ENCODE assay signal across 1 cellular context in the genomic region with DNA sequence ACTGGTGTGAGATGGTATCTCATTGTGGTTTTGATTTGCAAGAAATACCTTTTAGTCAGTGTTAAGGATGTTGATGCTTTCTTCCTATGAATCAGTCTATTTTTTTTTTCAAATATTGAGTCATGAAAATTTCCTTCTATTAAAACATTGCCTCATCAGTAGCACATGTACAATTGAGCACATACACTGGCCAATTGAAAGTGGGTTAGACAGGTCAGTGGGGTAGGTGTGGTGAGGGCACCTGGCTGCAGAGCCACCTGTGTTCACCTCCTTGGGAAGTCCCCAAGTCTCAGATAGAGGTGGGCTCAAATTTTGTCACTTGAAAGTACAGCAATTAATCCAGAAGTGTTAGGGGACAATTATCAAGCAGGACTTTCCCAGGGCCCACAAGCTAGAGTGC.
TF ChIP-seq lines count a peak whose summit lies in the region.

No MANE protein-coding gene starts in this region.

TF ChIP-seq in GM12878, 131 proteins besides CTCF, POLR2A, EP300 and RAD21 (continued from another document):
- TF ChIP-seq, protein P1, sequence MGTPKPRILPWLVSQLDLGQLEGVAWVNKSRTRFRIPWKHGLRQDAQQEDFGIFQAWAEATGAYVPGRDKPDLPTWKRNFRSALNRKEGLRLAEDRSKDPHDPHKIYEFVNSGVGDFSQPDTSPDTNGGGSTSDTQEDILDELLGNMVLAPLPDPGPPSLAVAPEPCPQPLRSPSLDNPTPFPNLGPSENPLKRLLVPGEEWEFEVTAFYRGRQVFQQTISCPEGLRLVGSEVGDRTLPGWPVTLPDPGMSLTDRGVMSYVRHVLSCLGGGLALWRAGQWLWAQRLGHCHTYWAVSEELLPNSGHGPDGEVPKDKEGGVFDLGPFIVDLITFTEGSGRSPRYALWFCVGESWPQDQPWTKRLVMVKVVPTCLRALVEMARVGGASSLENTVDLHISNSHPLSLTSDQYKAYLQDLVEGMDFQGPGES (IDR thresholded peaks at IDR 0.05), result no peak
- TF ChIP-seq ZSCAN29 (IDR thresholded peaks at IDR 0.05), result no peak
- TF ChIP-seq, protein P2, sequence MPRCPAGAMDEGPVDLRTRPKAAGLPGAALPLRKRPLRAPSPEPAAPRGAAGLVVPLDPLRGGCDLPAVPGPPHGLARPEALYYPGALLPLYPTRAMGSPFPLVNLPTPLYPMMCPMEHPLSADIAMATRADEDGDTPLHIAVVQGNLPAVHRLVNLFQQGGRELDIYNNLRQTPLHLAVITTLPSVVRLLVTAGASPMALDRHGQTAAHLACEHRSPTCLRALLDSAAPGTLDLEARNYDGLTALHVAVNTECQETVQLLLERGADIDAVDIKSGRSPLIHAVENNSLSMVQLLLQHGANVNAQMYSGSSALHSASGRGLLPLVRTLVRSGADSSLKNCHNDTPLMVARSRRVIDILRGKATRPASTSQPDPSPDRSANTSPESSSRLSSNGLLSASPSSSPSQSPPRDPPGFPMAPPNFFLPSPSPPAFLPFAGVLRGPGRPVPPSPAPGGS (IDR thresholded peaks at IDR 0.05; ENCODE audit: borderline replicate concordance, insufficient read depth, low read depth, low read length, poor library complexity, severe bottlenecking), result no peak
